39 cellular contexts compared by ENCODE assay signal in genomic region chr4:74790652-74791051, GRCh38. TPM values are rescaled to one million over a fixed set of nuclear protein-coding genes. Genes with fewer than 3 reads are reported as not detected.
"Had no signal": no experiment of that assay in that cellular context is flagged by ENCODE, and none has a peak within 500 bp of the region (broad histone marks: within the 10 kb centered on the region; RNA-seq: fewer than 3 reads in every experiment).

No MANE protein-coding gene starts in this region.

- H3K9me3 ChIP-seq: adrenal gland, ascending aorta, body of pancreas, breast epithelium had no signal

- H3K4me1 Mint-ChIP-seq: activated naive CD4-positive, alpha-beta T cell treated with anti-CD3 and anti-CD28 coated beads, Interleukin-2, amount 50 U/mL, for 24 hours; activated naive CD8-positive, alpha-beta T cell treated with anti-CD3 and anti-CD28 coated beads for 36 hours; activated naive CD8-positive, alpha-beta T cell treated with anti-CD3 and anti-CD28 coated beads, Interleukin-2, amount 50 U/mL, for 24 hours; activated T-helper 17 cell treated with anti-CD3 and anti-CD28 coated beads, Interleukin-2, amount 50 U/mL, for 72 hours; central memory CD8-positive, alpha-beta T cell had no signal

- H3K9me3 Mint-ChIP-seq: activated naive CD4-positive, alpha-beta T cell treated with anti-CD3 and anti-CD28 coated beads for 36 hours; activated naive CD4-positive, alpha-beta T cell treated with anti-CD3 and anti-CD28 coated beads, Interleukin-2, amount 10 ng/mL, durations not matched to agents 7 days and 5 days; activated naive CD8-positive, alpha-beta T cell treated with anti-CD3 and anti-CD28 coated beads for 36 hours; activated naive CD8-positive, alpha-beta T cell treated with anti-CD3 and anti-CD28 coated beads, Interleukin-2, amount 10 ng/mL, durations not matched to agents 7 days and 5 days; activated naive CD8-positive, alpha-beta T cell treated with anti-CD3 and anti-CD28 coated beads, Interleukin-2, amount 50 U/mL, for 24 hours; activated T-cell treated with anti-CD3 and anti-CD28 coated beads, Interleukin-2, amount 50 U/mL, for 24 hours; activated T-cell treated with anti-CD3 and anti-CD28 coated beads, Interleukin-2, amount 50 U/mL, for 4 hours; activated T-cell treated with anti-CD3 and anti-CD28 coated beads, Interleukin-2, amount 50 U/mL, for 72 hours; activated T-helper 1 cell treated with anti-CD3 and anti-CD28 coated beads, Interleukin-12 subunit alpha, Interleukin-12 subunit beta, Interleukin-2, Interleukin-4 antibody, amounts not matched to agents 30 ng/mL and 10 ng/mL and 1 ng/mL, durations not matched to agents 14 hours and 24 hours and 36 hours; activated T-helper 17 cell treated with anti-CD3 and anti-CD28 coated beads, Interleukin-2, amount 50 U/mL, for 72 hours; activated T-helper 2 cell treated with anti-CD3 and anti-CD28 coated beads, Interferon-gamma antibody, Interleukin-2, Interleukin-4, amounts not matched to agents 10 μg/mL and 5 μg/mL and 100 μg/mL, durations not matched to agents 14 hours and 24 hours and 36 hours; brain had no signal

- H3K36me3 Mint-ChIP-seq: activated naive CD4-positive, alpha-beta T cell treated with anti-CD3 and anti-CD28 coated beads, Interleukin-2, amount 10 ng/mL, durations not matched to agents 7 days and 5 days; activated naive CD4-positive, alpha-beta T cell treated with anti-CD3 and anti-CD28 coated beads, Interleukin-2, amount 50 U/mL, for 24 hours; activated naive CD8-positive, alpha-beta T cell; activated naive CD8-positive, alpha-beta T cell treated with anti-CD3 and anti-CD28 coated beads for 36 hours; activated naive CD8-positive, alpha-beta T cell treated with anti-CD3 and anti-CD28 coated beads, Interleukin-2, amount 10 ng/mL, durations not matched to agents 7 days and 5 days; brain had no signal

- H3K27ac ChIP-seq: adrenal gland, ascending aorta, body of pancreas, brain microvascular endothelial cell, breast epithelium, cardiac muscle cell had no signal

- H3K4me1 ChIP-seq: adrenal gland, breast epithelium had no signal

- H3K36me3 ChIP-seq: adrenal gland, ascending aorta, brain microvascular endothelial cell, breast epithelium, cardiac muscle cell had no signal

- ATAC-seq: activated naive CD4-positive, alpha-beta T cell treated with anti-CD3 and anti-CD28 coated beads, Interleukin-2, amount 50 U/mL, for 72 hours; activated naive CD8-positive, alpha-beta T cell treated with anti-CD3 and anti-CD28 coated beads, Interleukin-2, amount 50 U/mL, for 24 hours; activated T-cell treated with anti-CD3 and anti-CD28 coated beads, Interleukin-2, amount 50 U/mL, for 4 hours; activated T-cell treated with anti-CD3 and anti-CD28 coated beads, Interleukin-2, amount 50 U/mL, for 72 hours; activated T-helper 17 cell treated with anti-CD3 and anti-CD28 coated beads, Interleukin-2, amount 50 U/mL, for 72 hours; body of pancreas had no signal

- H3K4me3 ChIP-seq: adrenal gland, ascending aorta, body of pancreas, breast epithelium, cardiac muscle cell had no signal

- H3K27ac Mint-ChIP-seq: activated naive CD4-positive, alpha-beta T cell treated with anti-CD3 and anti-CD28 coated beads for 36 hours; activated naive CD4-positive, alpha-beta T cell treated with anti-CD3 and anti-CD28 coated beads, Interleukin-2, amount 10 ng/mL, durations not matched to agents 7 days and 5 days; activated naive CD4-positive, alpha-beta T cell treated with anti-CD3 and anti-CD28 coated beads, Interleukin-2, amount 50 U/mL, for 24 hours; activated naive CD4-positive, alpha-beta T cell treated with anti-CD3 and anti-CD28 coated beads, Interleukin-2, amount 50 U/mL, for 72 hours; activated naive CD8-positive, alpha-beta T cell; activated naive CD8-positive, alpha-beta T cell treated with anti-CD3 and anti-CD28 coated beads for 36 hours; activated naive CD8-positive, alpha-beta T cell treated with anti-CD3 and anti-CD28 coated beads, Interleukin-2, amount 10 ng/mL, durations not matched to agents 7 days and 5 days; activated naive CD8-positive, alpha-beta T cell treated with anti-CD3 and anti-CD28 coated beads, Interleukin-2, amount 50 U/mL, for 24 hours; activated T-cell treated with anti-CD3 and anti-CD28 coated beads, Interleukin-2, amount 50 U/mL, for 24 hours; activated T-cell treated with anti-CD3 and anti-CD28 coated beads, Interleukin-2, amount 50 U/mL, for 72 hours; activated T-helper 1 cell treated with anti-CD3 and anti-CD28 coated beads, Interleukin-12 subunit alpha, Interleukin-12 subunit beta, Interleukin-2, Interleukin-4 antibody, amounts not matched to agents 30 ng/mL and 10 ng/mL and 1 ng/mL, durations not matched to agents 14 hours and 24 hours and 36 hours; activated T-helper 17 cell treated with anti-CD3 and anti-CD28 coated beads, Interleukin-2, amount 50 U/mL, for 72 hours; activated T-helper 2 cell treated with anti-CD3 and anti-CD28 coated beads, Interferon-gamma antibody, Interleukin-2, Interleukin-4, amounts not matched to agents 10 μg/mL and 5 μg/mL and 100 μg/mL, durations not matched to agents 14 hours and 24 hours and 36 hours; brain had no signal

- H3K27me3 ChIP-seq: ascending aorta, body of pancreas had no signal

- DNase-seq: activated effector memory CD4-positive, alpha-beta T cell treated with anti-CD3 and anti-CD28 coated beads, Interleukin-2, amount 50 U/mL, for 16 hours; activated effector memory CD4-positive, alpha-beta T cell treated with Interleukin-2 at 50 U/mL for 16 hours; activated gamma-delta T cell; activated gamma-delta T cell treated with Interleukin-2 at 50 U/mL for 16 hours; activated naive CD4-positive, alpha-beta T cell; activated naive CD4-positive, alpha-beta T cell treated with anti-CD3 and anti-CD28 coated beads for 36 hours; activated naive CD4-positive, alpha-beta T cell treated with anti-CD3 and anti-CD28 coated beads, Interleukin-2, amount 10 ng/mL, durations not matched to agents 7 days and 5 days; activated naive CD4-positive, alpha-beta T cell treated with anti-CD3 and anti-CD28 coated beads, Interleukin-2, amount 50 U/mL, for 16 hours; activated naive CD4-positive, alpha-beta T cell treated with Interleukin-2 at 50 U/mL for 16 hours; activated naive CD8-positive, alpha-beta T cell treated with anti-CD3 and anti-CD28 coated beads for 36 hours; activated naive CD8-positive, alpha-beta T cell treated with anti-CD3 and anti-CD28 coated beads, Interleukin-2, amount 10 ng/mL, durations not matched to agents 7 days and 5 days; activated naive CD8-positive, alpha-beta T cell treated with anti-CD3 and anti-CD28 coated beads, Interleukin-2, amount 50 U/mL, for 24 hours; activated T-cell treated with anti-CD3 and anti-CD28 coated beads for 4 hours; activated T-cell treated with anti-CD3 and anti-CD28 coated beads, Interleukin-2, amount 50 U/mL, for 1 hour; activated T-cell treated with anti-CD3 and anti-CD28 coated beads, Interleukin-2, amount 50 U/mL, for 24 hours; activated T-cell treated with anti-CD3 and anti-CD28 coated beads, Interleukin-2, amount 50 U/mL, for 4 hours; activated T-cell treated with anti-CD3 and anti-CD28 coated beads, Interleukin-2, amount 50 U/mL, for 48 hours; activated T-cell treated with anti-CD3 and anti-CD28 coated beads, Interleukin-2, amount 50 U/mL, for 72 hours; amniotic stem cell; amygdala; anterior cingulate cortex; aorta; body of pancreas; brain microvascular endothelial cell; caudate nucleus; central memory CD4-positive, alpha-beta T cell; cerebellar nuclear complex had no signal

- H3K4me3 Mint-ChIP-seq: activated naive CD4-positive, alpha-beta T cell treated with anti-CD3 and anti-CD28 coated beads for 36 hours; activated naive CD4-positive, alpha-beta T cell treated with anti-CD3 and anti-CD28 coated beads, Interleukin-2, amount 10 ng/mL, durations not matched to agents 7 days and 5 days; activated naive CD4-positive, alpha-beta T cell treated with anti-CD3 and anti-CD28 coated beads, Interleukin-2, amount 50 U/mL, for 24 hours; activated naive CD8-positive, alpha-beta T cell; activated naive CD8-positive, alpha-beta T cell treated with anti-CD3 and anti-CD28 coated beads for 36 hours; activated naive CD8-positive, alpha-beta T cell treated with anti-CD3 and anti-CD28 coated beads, Interleukin-2, amount 10 ng/mL, durations not matched to agents 7 days and 5 days; activated naive CD8-positive, alpha-beta T cell treated with anti-CD3 and anti-CD28 coated beads, Interleukin-2, amount 50 U/mL, for 24 hours; activated T-cell treated with anti-CD3 and anti-CD28 coated beads, Interleukin-2, amount 50 U/mL, for 24 hours; activated T-cell treated with anti-CD3 and anti-CD28 coated beads, Interleukin-2, amount 50 U/mL, for 4 hours; activated T-cell treated with anti-CD3 and anti-CD28 coated beads, Interleukin-2, amount 50 U/mL, for 72 hours; activated T-helper 1 cell treated with anti-CD3 and anti-CD28 coated beads, Interleukin-12 subunit alpha, Interleukin-12 subunit beta, Interleukin-2, Interleukin-4 antibody, amounts not matched to agents 30 ng/mL and 10 ng/mL and 1 ng/mL, durations not matched to agents 14 hours and 24 hours and 36 hours; activated T-helper 17 cell treated with anti-CD3 and anti-CD28 coated beads, Interleukin-2, amount 50 U/mL, for 72 hours; brain; central memory CD8-positive, alpha-beta T cell had no signal

RNA-seq across cellular contexts. Expression of gene BTC, which starts 3.7 kb away (rescaled TPM):
- total RNA-seq: activated naive CD4-positive, alpha-beta T cell treated with anti-CD3 and anti-CD28 coated beads for 36 hours; activated naive CD4-positive, alpha-beta T cell treated with anti-CD3 and anti-CD28 coated beads, Interleukin-2, amount 50 U/mL, for 72 hours; activated naive CD8-positive, alpha-beta T cell treated with anti-CD3 and anti-CD28 coated beads for 36 hours; activated naive CD8-positive, alpha-beta T cell treated with anti-CD3 and anti-CD28 coated beads, Interleukin-2, amount 10 ng/mL, durations not matched to agents 7 days and 5 days; activated T-cell treated with anti-CD3 and anti-CD28 coated beads, Interleukin-2, amount 50 U/mL, for 4 hours; activated T-cell treated with anti-CD3 and anti-CD28 coated beads, Interleukin-2, amount 50 U/mL, for 72 hours; activated T-helper 1 cell treated with anti-CD3 and anti-CD28 coated beads, Interleukin-12 subunit alpha, Interleukin-12 subunit beta, Interleukin-2, Interleukin-4 antibody, amounts not matched to agents 30 ng/mL and 10 ng/mL and 1 ng/mL, durations not matched to agents 14 hours and 24 hours and 36 hours; activated T-helper 17 cell treated with anti-CD3 and anti-CD28 coated beads, Interleukin-2, amount 50 U/mL, for 72 hours; activated T-helper 2 cell treated with anti-CD3 and anti-CD28 coated beads, Interferon-gamma antibody, Interleukin-2, Interleukin-4, amounts not matched to agents 10 μg/mL and 5 μg/mL and 100 μg/mL, durations not matched to agents 14 hours and 24 hours and 36 hours; cardiac muscle cell had no signal
- polyA plus RNA-seq: cardiac muscle cell had no signal
